In genomic region chr16:51134269-51134812, GRCh38 we compare ENCODE assay signal across 19 cellular contexts. TPM values are rescaled to one million over a fixed set of nuclear protein-coding genes. Genes with fewer than 3 reads are reported as not detected.
DNase-seq lines count a peak whose midpoint lies in the region; FAIRE-seq and TF ChIP-seq lines count a peak whose summit lies in the region.
"Had no signal": no experiment of that assay in that cellular context is flagged by ENCODE, and none has a peak within 500 bp of the region (broad histone marks: within the 10 kb centered on the region; RNA-seq: fewer than 3 reads in every experiment).

No MANE protein-coding gene starts in this region.

- H3K27ac ChIP-seq in coronary artery: no peak overlapping the region
- H3K27ac ChIP-seq: BLaER1, gastroesophageal sphincter, HL-60 had no signal

- peak overlapping the region; percentile 68; the same call in 1 of the 2 replicates for H3K9ac ChIP-seq in ES-I3 (ENCODE audit: low read depth, low read length)
- H3K9ac ChIP-seq: BLaER1 had no signal

- peaks cover 7% of the 10 kb centered on the region; the same call in 1 of the 2 replicates for H3K4me1 ChIP-seq in ES-I3 (ENCODE audit: insufficient read depth, low read length)

- H3K4me1 Mint-ChIP-seq in progenitor cell of endocrine pancreas (ENCODE audit: low read depth): peaks cover 11% of the 10 kb centered on the region
- H3K4me1 Mint-ChIP-seq: stimulated activated naive CD8-positive, alpha-beta T cell treated with anti-CD3 and anti-CD28 coated beads, Interleukin-15, amount 100 ng/mL, for 72 hours had no signal

- H3K27ac Mint-ChIP-seq in progenitor cell of endocrine pancreas: no peak overlapping the region
- H3K27ac Mint-ChIP-seq: activated naive CD4-positive, alpha-beta T cell treated with anti-CD3 and anti-CD28 coated beads for 36 hours; stimulated activated naive CD8-positive, alpha-beta T cell treated with anti-CD3 and anti-CD28 coated beads, Interleukin-15, amount 100 ng/mL, for 72 hours had no signal

- TF ChIP-seq CTCF in coronary artery (IDR thresholded peaks at IDR 0.05) (no peak), progenitor cell of endocrine pancreas (IDR thresholded peaks at IDR 0.05; ENCODE audit: unreplicated experiment) (no peak)

- H3K9me3 Mint-ChIP-seq in progenitor cell of endocrine pancreas (ENCODE audit: low read depth): no peaks in the 10 kb centered on the region
- H3K9me3 Mint-ChIP-seq: activated naive CD4-positive, alpha-beta T cell treated with anti-CD3 and anti-CD28 coated beads for 36 hours had no signal

- no peaks in the 10 kb centered on the region for H3K9me3 ChIP-seq in ES-I3 (ENCODE audit: control insufficient read depth, insufficient read depth, low read length)
- H3K9me3 ChIP-seq in iPS-18c (ENCODE audit: control insufficient read depth, insufficient read depth, low read length): no peaks in the 10 kb centered on the region
- H3K9me3 ChIP-seq: gastroesophageal sphincter had no signal

- H3K36me3 ChIP-seq in ES-I3 (ENCODE audit: insufficient read depth, low read length): peaks cover 20% of the 10 kb centered on the region
- H3K36me3 ChIP-seq: BLaER1, gastroesophageal sphincter had no signal

- peaks cover 23% of the 10 kb centered on the region for H3K36me3 Mint-ChIP-seq in progenitor cell of endocrine pancreas (ENCODE audit: insufficient read depth)

- FAIRE-seq in urothelium cell line (lab: Jason Lieb, UNC): no peak

- DNase-seq in coronary artery (ENCODE audit: low spot score) (no peak), progenitor cell of endocrine pancreas (ENCODE audit: low spot score, unreplicated experiment) (no peak), OCI-M1 (lab: John Stamatoyannopoulos, UW) (no peak), NOMO-1 (lab: John Stamatoyannopoulos, UW; ENCODE audit: unreplicated experiment in 2 of 2) (no peak), urothelium cell line (ENCODE audit: low spot score) (no peak)
- no peak for DNase-seq in activated T-cell treated with anti-CD3 and anti-CD28 coated beads, Interleukin-2, amount 50 U/mL, for 48 hours
- DNase-seq: activated naive CD4-positive, alpha-beta T cell treated with anti-CD3 and anti-CD28 coated beads for 36 hours; DMS53; NCI-H1694 treated with DMSO at 0.1 percent for 48 hours; NCI-H524; PC-3; stimulated activated naive CD8-positive, alpha-beta T cell treated with anti-CD3 and anti-CD28 coated beads, Interleukin-15, amount 100 ng/mL, for 72 hours; SW 1271 had no signal

- H3K4me3 ChIP-seq in coronary artery (peak overlapping the region; percentile 44), iPS-18c (ENCODE audit: insufficient read depth, low read depth, low read length) (peak overlapping the region; percentile 52)
- H3K4me3 ChIP-seq: BLaER1, gastroesophageal sphincter, lung had no signal

- H3K4me3 Mint-ChIP-seq in progenitor cell of endocrine pancreas (ENCODE audit: low read depth): peak overlapping the region; percentile 69
- H3K4me3 Mint-ChIP-seq: activated naive CD4-positive, alpha-beta T cell treated with anti-CD3 and anti-CD28 coated beads for 36 hours; stimulated activated naive CD8-positive, alpha-beta T cell treated with anti-CD3 and anti-CD28 coated beads, Interleukin-15, amount 100 ng/mL, for 72 hours had no signal

- H3K27me3 Mint-ChIP-seq in progenitor cell of endocrine pancreas: peaks cover 52% of the 10 kb centered on the region

RNA-seq across cellular contexts. Expression of gene SALL1, which starts 16.7 kb away (rescaled TPM):
- total RNA-seq in progenitor cell of endocrine pancreas: 11.0 and 12.8 TPM in 2 replicates
- total RNA-seq: activated naive CD4-positive, alpha-beta T cell treated with anti-CD3 and anti-CD28 coated beads for 36 hours; gastroesophageal sphincter; PC-3 had no signal
